8 cellular contexts compared by ENCODE assay signal in the genomic region with DNA sequence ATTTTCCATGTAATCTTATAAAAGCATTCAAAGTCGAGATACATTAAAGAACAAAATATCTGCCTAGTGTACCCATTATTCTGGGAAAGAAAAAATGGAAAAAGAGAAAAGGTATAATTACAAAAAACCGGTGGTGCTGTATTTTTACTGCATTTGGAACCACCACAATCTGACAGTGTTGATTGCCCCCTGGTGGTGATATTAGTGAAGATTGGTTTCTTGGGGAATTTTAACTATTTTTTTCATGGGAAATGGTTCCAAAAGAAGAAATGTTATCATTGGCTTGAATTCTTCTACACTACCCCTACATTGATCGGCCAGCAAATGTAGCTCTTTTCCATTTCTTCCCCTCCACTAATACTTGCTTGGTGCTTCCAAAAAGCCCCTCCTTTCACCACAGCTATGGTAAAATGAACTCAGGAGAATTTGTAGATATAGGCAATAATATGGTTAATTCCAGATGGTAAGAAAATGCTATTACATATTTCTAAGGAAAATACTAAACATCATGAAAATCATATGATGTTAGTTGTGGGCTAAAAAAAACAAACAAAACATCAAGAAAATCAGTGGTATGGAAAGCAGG. TPM values are rescaled to one million over a fixed set of nuclear protein-coding genes. Genes with fewer than 3 reads are reported as not detected.
DNase-seq lines count a peak whose midpoint lies in the region; ATAC-seq, FAIRE-seq and TF ChIP-seq lines count a peak whose summit lies in the region.

No MANE protein-coding gene starts in this region.

- in situ Hi-C loops in IMR-90 (cut with MboI; ENCODE audit: low sequenced_read_pairs), result loop anchor here (5.0 kb wide), 2 partner anchors 312 to 512 kb away; no protein-coding TSS in a partner anchor

- no peak overlapping the region for H4K5ac ChIP-seq in IMR-90 (ENCODE audit: low read depth, low read length)

- H3K27ac ChIP-seq in IMR-90 (ENCODE audit: insufficient read depth, low read length) (no peak overlapping the region), spleen (no peak overlapping the region)

- no peak overlapping the region for H2AFZ ChIP-seq in IMR-90 (replicated peaks; ENCODE audit: low read length, poor library complexity)

- intact Hi-C loops in IMR-90 (cut with micrococcal nuclease), result loop anchor here (1.0 to 10.0 kb wide), 4 partner anchors 317 to 723 kb away; no protein-coding TSS in a partner anchor
- intact Hi-C loops in spleen (cut with DNase I; ENCODE audit: low total_unique reads), result loop anchor here (10.0 kb wide), 1 partner anchor 515 kb away; no protein-coding TSS in a partner anchor

- H3K23ac ChIP-seq in IMR-90 (ENCODE audit: low read depth, low read length), result no peak overlapping the region

- H3K4ac ChIP-seq in IMR-90 (ENCODE audit: low read depth, low read length), result no peak overlapping the region

- peak; percentile 57 for FAIRE-seq in TTC549 (lab: Jason Lieb, UNC)

- no TSS peak for BruUV-seq in IMR-90 (replicated peaks; lab: Mats Ljungman, UMichigan)

- no peak overlapping the region for H3K56ac ChIP-seq in IMR-90 (ENCODE audit: extremely low read depth, insufficient read depth, low read length)

- H2BK15ac ChIP-seq in IMR-90 (ENCODE audit: low read depth, low read length), result no peak overlapping the region

- H2AK9ac ChIP-seq in IMR-90 (replicated peaks; ENCODE audit: low read depth, low read length, poor library complexity), result no peak overlapping the region

- H2BK120ac ChIP-seq in IMR-90 (ENCODE audit: low read depth, low read length), result no peak overlapping the region

- H3K9me3 ChIP-seq in IMR-90 (ENCODE audit: control insufficient read depth, insufficient read depth, low read length) (no peaks in the 10 kb centered on the region), spleen (no peaks in the 10 kb centered on the region)

- WGBS in IMR-90 (ENCODE audit: extremely low coverage in 2 of 2, insufficient read length in 1 of 2), 2 experiments, result no CpG with 5 or more reads among the region's 3 CpGs
- 2 to 6% (median 3%) methylated on average over 3 of the region's 3 CpGs for WGBS in spleen, 5 donors

- TF ChIP-seq CTCF in IMR-90 (conservative IDR thresholded peaks at IDR 0.05; ENCODE audit: low read depth, low read length) (peak; percentile 83), spleen (IDR thresholded peaks at IDR 0.05 in 8 of 11, conservative IDR thresholded peaks at IDR 0.05 in 3 of 11) (peak in 10 of 11 experiments; percentile 10 to 73 (median 57))

- H4K91ac ChIP-seq in IMR-90 (ENCODE audit: insufficient read depth, low read depth, low read length), result no peak overlapping the region

- CTCF ChIA-PET in IMR-90 (lab: Yijun Ruan, JAX), result no interaction called here

- dilution Hi-C loops in IMR-90 (cut with HindIII; ENCODE audit: low sequenced_read_pairs, unreplicated experiment), result no loop called here

- TF ChIP-seq RAD21 in IMR-90 (IDR thresholded peaks at IDR 0.05; ENCODE audit: low read length), result peak; percentile 80

- POLR2A ChIA-PET in IMR-90 (lab: Charles Lee; ENCODE audit: unreplicated experiment), result no interaction called here

- no peaks in the 10 kb centered on the region for H4K20me1 ChIP-seq in IMR-90 (ENCODE audit: insufficient read depth, low read length)

- H3K18ac ChIP-seq in IMR-90 (ENCODE audit: low read depth, low read length), result no peak overlapping the region

- DNase-seq in SHP77 (lab: John Stamatoyannopoulos, UW) (peak; percentile 26 to 38), SHP77 treated with DMSO at 0.1 percent for 48 hours (lab: John Stamatoyannopoulos, UW) (no peak), IMR-90 (peak; percentile 47), germinal center (ENCODE audit: low spot score) (peak; percentile 33), spleen (no peak)
- DNase-seq in activated naive CD4-positive, alpha-beta T cell (lab: John Stamatoyannopoulos, UW), result no peak

- no peak overlapping the region for H4K8ac ChIP-seq in IMR-90 (ENCODE audit: low read depth in 2 of 2, low read length in 2 of 2)

- no peak overlapping the region for H2BK5ac ChIP-seq in IMR-90 (ENCODE audit: low read depth, low read length, poor library complexity, severe bottlenecking)

- no peak overlapping the region for H3K4me2 ChIP-seq in IMR-90 (ENCODE audit: low read depth, low read length)

- TF ChIP-seq POLR2A in IMR-90 (IDR thresholded peaks at IDR 0.05; ENCODE audit: low read depth, low read length), result no peak
- TF ChIP-seq POLR2A in spleen (IDR thresholded peaks at IDR 0.05), result no peak

- no peaks in the 10 kb centered on the region for H3K9me1 ChIP-seq in IMR-90 (ENCODE audit: insufficient read depth, low read length)

- H3K4me3 ChIP-seq in IMR-90 (ENCODE audit: insufficient read depth, low read depth, low read length), result no peak overlapping the region
- H3K4me3 ChIP-seq in spleen, result no peak overlapping the region

- H3K79me1 ChIP-seq in IMR-90 (ENCODE audit: low read depth in 1 of 2, low read length in 2 of 2), result no peaks in the 10 kb centered on the region

- H3K36me3 ChIP-seq in IMR-90 (ENCODE audit: control insufficient read depth, insufficient read depth, low read length) (no peaks in the 10 kb centered on the region), spleen (no peaks in the 10 kb centered on the region)

- H3K4me1 ChIP-seq in IMR-90 (ENCODE audit: control insufficient read depth, insufficient read depth, low read length) (no peaks in the 10 kb centered on the region), spleen (no peaks in the 10 kb centered on the region)

- no peaks in the 10 kb centered on the region; the same call in 1 of the 2 replicates for H3K27me3 ChIP-seq in IMR-90 (ENCODE audit: control insufficient read depth, insufficient read depth, low read length)
- H3K27me3 ChIP-seq in spleen (replicated peaks in 1 of 7), result no peaks in the 10 kb centered on the region

- H2BK20ac ChIP-seq in IMR-90 (ENCODE audit: low read depth, low read length), result no peak overlapping the region

- no peak overlapping the region for H2AK5ac ChIP-seq in IMR-90 (ENCODE audit: low read depth, low read length)

- H3K14ac ChIP-seq in IMR-90 (replicated peaks; ENCODE audit: low read depth, low read length), result no peak overlapping the region

- ATAC-seq in IMR-90 (ENCODE audit: low read depth) (peak; percentile 27; the same call in 1 of the 2 replicates), GM19463 (IDR thresholded peaks at IDR 0.05; ENCODE audit: unreplicated experiment) (no peak)

- no peak overlapping the region for H3K9ac ChIP-seq in IMR-90 (ENCODE audit: low read depth, low read length)

TF ChIP-seq in IMR-90, 13 proteins besides CTCF, POLR2A, EP300 and RAD21:
- TF ChIP-seq, protein P1, sequence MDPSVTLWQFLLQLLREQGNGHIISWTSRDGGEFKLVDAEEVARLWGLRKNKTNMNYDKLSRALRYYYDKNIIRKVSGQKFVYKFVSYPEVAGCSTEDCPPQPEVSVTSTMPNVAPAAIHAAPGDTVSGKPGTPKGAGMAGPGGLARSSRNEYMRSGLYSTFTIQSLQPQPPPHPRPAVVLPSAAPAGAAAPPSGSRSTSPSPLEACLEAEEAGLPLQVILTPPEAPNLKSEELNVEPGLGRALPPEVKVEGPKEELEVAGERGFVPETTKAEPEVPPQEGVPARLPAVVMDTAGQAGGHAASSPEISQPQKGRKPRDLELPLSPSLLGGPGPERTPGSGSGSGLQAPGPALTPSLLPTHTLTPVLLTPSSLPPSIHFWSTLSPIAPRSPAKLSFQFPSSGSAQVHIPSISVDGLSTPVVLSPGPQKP (IDR thresholded peaks at IDR 0.05; ENCODE audit: borderline replicate concordance, low read depth, low read length), result no peak
- TF ChIP-seq CHD1 (IDR thresholded peaks at IDR 0.05; ENCODE audit: low read depth, low read length) (no peak), SMC3 (IDR thresholded peaks at IDR 0.05; ENCODE audit: low read depth, low read length) (peak; percentile 79)

RNA-seq across cellular contexts. Expression of a gene that starts 50.0 kb away (rescaled TPM):
- 20.6 and 22.0 TPM in 2 replicates for total RNA-seq in IMR-90 (2012; rRNA removed)
- polyA plus RNA-seq in IMR-90 (2012; rRNA removed), result 6.0 and 8.0 TPM in 2 replicates
- polyA plus RNA-seq in IMR-90 (2012; cell fraction: cytosol; rRNA removed), result 4.1 and 7.9 TPM in 2 replicates
- 6.7 and 15.3 TPM in 2 replicates for polyA plus RNA-seq in IMR-90 (2012; cell fraction: nucleus; rRNA removed; ENCODE audit: low replicate concordance)
- total RNA-seq in spleen, result 10 to 100 TPM; 12.2 to 28.3 (median 15.1) TPM
- polyA plus RNA-seq in spleen, result 10 to 100 TPM in 2 of 3 donors, 1 to 10 TPM in 1; 8.9 to 11.5 (median 10.1) TPM

Comparison
In these comparisons a context has a peak if more than half of its experiments do, and no peak if none do; other contexts are left out.
1. DNase-seq: peak in SHP77 (2 of 2), IMR-90 (single experiment) and germinal center (single experiment); none in SHP77 treated with DMSO at 0.1 percent for 48 hours (single experiment), spleen (single experiment) and activated naive CD4-positive, alpha-beta T cell (0 of 4).